In the genomic region with DNA sequence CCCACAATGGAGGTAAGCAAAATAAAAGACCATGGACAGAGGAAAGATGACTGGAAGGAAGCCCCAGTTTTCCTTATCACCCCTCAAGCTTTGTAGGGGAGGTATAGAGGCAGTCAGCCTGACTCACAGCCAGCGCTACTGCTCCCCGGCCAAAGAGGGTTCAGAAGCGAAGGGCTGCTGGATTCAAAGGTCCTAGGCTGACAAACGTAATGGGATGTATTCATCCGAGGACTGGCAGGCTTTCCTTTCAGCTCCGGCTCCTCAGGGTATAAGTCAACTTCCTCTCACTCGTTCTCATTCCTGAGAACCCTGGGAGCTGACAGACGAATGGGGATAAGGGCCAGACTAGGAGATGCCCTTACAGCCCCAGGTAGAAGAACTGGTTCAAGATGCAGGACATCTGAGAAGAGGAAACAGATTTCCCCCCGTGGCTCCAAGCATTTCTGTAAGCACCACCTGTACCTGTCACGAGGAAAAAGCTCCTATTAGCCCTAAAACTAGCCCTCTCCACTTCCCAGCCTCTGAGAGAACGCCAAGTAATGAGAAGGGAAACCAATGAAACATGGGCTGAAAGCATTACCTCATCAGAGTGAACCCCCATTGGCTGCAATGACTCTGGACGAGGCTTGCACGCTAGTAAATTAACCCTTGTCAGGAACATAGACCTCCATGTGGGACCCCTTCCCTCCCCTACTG, we compare ENCODE assay signal across 14 cellular contexts. TPM values are rescaled to one million over a fixed set of nuclear protein-coding genes. Genes with fewer than 3 reads are reported as not detected.
DNase-seq lines count a peak whose midpoint lies in the region; ATAC-seq, FAIRE-seq and TF ChIP-seq lines count a peak whose summit lies in the region.
"Had no signal": no experiment of that assay in that cellular context is flagged by ENCODE, and none has a peak within 500 bp of the region (broad histone marks: within the 10 kb centered on the region; RNA-seq: fewer than 3 reads in every experiment).

No MANE protein-coding gene starts in this region.

- intact Hi-C loops in HepG2 (cut with micrococcal nuclease; ENCODE audit: unreplicated experiment), result no loop called here
- intact Hi-C loops in right lobe of liver (cut with DNase I), result no loop called here

- TSS peak; percentile 86 for BruUV-seq in HepG2 (replicated peaks; lab: Mats Ljungman, UMichigan)

- H3K4me3 ChIP-seq in HepG2 (replicated peaks in 1 of 3; ENCODE audit: insufficient read depth in 1 of 3, low read depth in 2 of 3, low read length in 3 of 3), result peak overlapping the region; percentile 14 to 49 (median 20); a peak in 4 of 6 replicates
- no peak overlapping the region for H3K4me3 ChIP-seq in right lobe of liver
- H3K4me3 ChIP-seq: thyroid gland had no signal

- FAIRE-seq in HepG2 (lab: Jason Lieb, UNC), result no peak
- FAIRE-seq: colon, G401.6 had no signal

- TF ChIP-seq EP300 in HepG2 (IDR thresholded peaks at IDR 0.05; ENCODE audit: low read depth in 2 of 2, low read length in 2 of 2), result no peak
- TF ChIP-seq EP300 in HepG2 (CRISPR knock-in tag; IDR thresholded peaks at IDR 0.05; ENCODE audit: borderline replicate concordance), result no peak

- H3K9ac ChIP-seq in HepG2 (ENCODE audit: insufficient read depth, low read depth, low read length), result peak overlapping the region; percentile 32; the same call in 1 of the 2 replicates

- no peak overlapping the region for H3K27ac Mint-ChIP-seq in T-helper 17 cell

- H3K4me1 ChIP-seq in HepG2 (ENCODE audit: insufficient read depth, low read length) (peaks cover 24% of the 10 kb centered on the region), right lobe of liver (no peaks in the 10 kb centered on the region)
- H3K4me1 ChIP-seq: thyroid gland had no signal

- H3K36me3 ChIP-seq in HepG2 (replicated peaks in 1 of 2; ENCODE audit: control insufficient read depth in 1 of 2, insufficient read depth in 2 of 2, low read length in 2 of 2), result no peaks in the 10 kb centered on the region
- H3K36me3 ChIP-seq in right lobe of liver, result no peaks in the 10 kb centered on the region
- H3K36me3 ChIP-seq: thyroid gland had no signal

- H2AFZ ChIP-seq in HepG2 (ENCODE audit: low read length), result peak overlapping the region; percentile 33

- H3K79me2 ChIP-seq in HepG2 (ENCODE audit: insufficient read depth, low read length), result no peaks in the 10 kb centered on the region

- DNase-seq in HepG2 (ENCODE audit: low spot score) (peak; percentile 22), right lobe of liver (no peak), cerebellum (ENCODE audit: low spot score) (peak; percentile 77), left kidney (ENCODE audit: low read depth, low spot score) (peak; percentile 57), EL (no peak), UCSD-AML1 (lab: John Stamatoyannopoulos, UW; ENCODE audit: unreplicated experiment) (no peak), T-helper 17 cell (no peak)
- DNase-seq: activated T-cell treated with anti-CD3 and anti-CD28 coated beads, Interleukin-2, amount 50 U/mL, for 1 hour; HCEC 1CT; thyroid gland had no signal

- TF ChIP-seq CTCF in HepG2 (CRISPR knock-in tag; IDR thresholded peaks at IDR 0.05) (no peak), right lobe of liver (IDR thresholded peaks at IDR 0.05) (no peak)

- no peaks in the 10 kb centered on the region for H4K20me1 ChIP-seq in HepG2 (ENCODE audit: insufficient read depth, low read length)

- 2% methylated on average over 12 of the region's 13 CpGs for WGBS in HepG2 (ENCODE audit: low lambda C conversion rate)
- WGBS in right lobe of liver (ENCODE audit: insufficient coverage, low coverage, low lambda C conversion rate, missing lambda C conversion rate), result 25% methylated on average over 7 of the region's 13 CpGs

- H3K27me3 ChIP-seq in HepG2 (ENCODE audit: control insufficient read depth in 1 of 2, insufficient read depth in 2 of 2, low read length in 2 of 2), result no peaks in the 10 kb centered on the region
- H3K27me3 ChIP-seq in right lobe of liver, result no peaks in the 10 kb centered on the region
- H3K27me3 ChIP-seq: thyroid gland had no signal

- peak overlapping the region; percentile 83 for H3K4me2 ChIP-seq in HepG2 (ENCODE audit: low read depth, low read length)

- CTCF ChIA-PET in HepG2 (lab: Yijun Ruan, JAX; ENCODE audit: low intra/inter-chr PET ratio, low total read pairs), result no interaction called here

- peaks cover 12% of the 10 kb centered on the region for H3K4me1 Mint-ChIP-seq in T-helper 17 cell

- no peaks in the 10 kb centered on the region for H3K27me3 Mint-ChIP-seq in T-helper 17 cell

- TF ChIP-seq RAD21 in HepG2 (CRISPR knock-in tag; IDR thresholded peaks at IDR 0.05), result no peak

- H3K4me3 Mint-ChIP-seq in T-helper 17 cell, result no peak overlapping the region

- POLR2A ChIA-PET in HepG2 (lab: Yijun Ruan, JAX), result no interaction called here

- H3K36me3 Mint-ChIP-seq in T-helper 17 cell (ENCODE audit: low read depth), result no peaks in the 10 kb centered on the region

- in situ Hi-C loops in HepG2 (cut with HindIII; ENCODE audit: extremely low pct_ligation_motif_present, low pct_unique_long_range_greater_than_20kb), result no loop called here

- ATAC-seq in HepG2 (peak; percentile 93), right lobe of liver (no peak), HG03135 (IDR thresholded peaks at IDR 0.05; ENCODE audit: unreplicated experiment) (no peak), T-helper 17 cell (no peak)

- no peak overlapping the region for H3K27ac ChIP-seq in HepG2 (ENCODE audit: extremely low read length, insufficient read depth, low read length)
- H3K27ac ChIP-seq in right lobe of liver, result no peak overlapping the region
- H3K27ac ChIP-seq: thyroid gland had no signal

- no peak for TF ChIP-seq POLR2A in HepG2 (IDR thresholded peaks at IDR 0.05; ENCODE audit: insufficient read depth in 1 of 2, low read depth in 2 of 2, low read length in 2 of 2)
- no peak for TF ChIP-seq POLR2A in right lobe of liver (IDR thresholded peaks at IDR 0.05)

- H3K9me3 ChIP-seq in HepG2 (ENCODE audit: low read length), result no peaks in the 10 kb centered on the region
- no peaks in the 10 kb centered on the region for H3K9me3 ChIP-seq in right lobe of liver
- no peaks in the 10 kb centered on the region for H3K9me3 ChIP-seq in T-helper 17 cell (ENCODE audit: control insufficient read depth, low read length, poor library complexity, severe bottlenecking)
- H3K9me3 ChIP-seq: thyroid gland had no signal

RNA-seq across cellular contexts. Expression of gene FAM13B, which starts 22.1 kb away (rescaled TPM):
- 11.5 and 11.8 TPM in 2 replicates for total RNA-seq in HepG2 (2016; rRNA removed; fragmentation: Illumina TruSeq; extraction: Trizol)
- total RNA-seq in HepG2 (2016; cell fraction: cytosol; rRNA removed; fragmentation: Illumina TruSeq; extraction: Trizol; ENCODE audit: low read depth), result 23.7 and 24.4 TPM in 2 replicates
- 11.5 and 12.4 TPM in 2 replicates for total RNA-seq in HepG2 (2016; cell fraction: insoluble cytoplasmic fraction; rRNA removed; fragmentation: Illumina TruSeq; extraction: Trizol)
- 17.3 and 17.9 TPM in 2 replicates for total RNA-seq in HepG2 (2016; cell fraction: membrane; rRNA removed; fragmentation: Illumina TruSeq; extraction: Trizol)
- 28.3 TPM in 2 replicates for total RNA-seq in HepG2 (2016; cell fraction: nucleus; rRNA removed; fragmentation: Illumina TruSeq; extraction: Trizol)
- 6.9 and 7.5 TPM in 2 replicates for polyA plus RNA-seq in HepG2 (2011; rRNA removed)
- polyA plus RNA-seq in HepG2 (2011; cell fraction: cytosol; rRNA removed), result 2.3 and 3.7 TPM in 2 replicates
- 9.0 and 13.3 TPM in 2 replicates for polyA plus RNA-seq in HepG2 (2011; cell fraction: nucleus; rRNA removed)
- polyA plus RNA-seq in HepG2 (2012), result 5.8 and 7.5 TPM in 2 replicates
- 0.97 and 1.1 TPM in 2 replicates for polyA plus RNA-seq in HepG2 (2016; cell fraction: cytosol; fragmentation: Illumina TruSeq; extraction: Trizol; ENCODE audit: low read depth)
- polyA plus RNA-seq in HepG2 (2016; cell fraction: insoluble cytoplasmic fraction; fragmentation: Illumina TruSeq; extraction: Trizol; ENCODE audit: low read depth), result 9.6 and 11.3 TPM in 2 replicates
- 1.9 and 2.2 TPM in 2 replicates for polyA plus RNA-seq in HepG2 (2016; cell fraction: membrane; fragmentation: Illumina TruSeq; extraction: Trizol; ENCODE audit: low read depth)
- polyA plus RNA-seq in HepG2 (2016; cell fraction: nucleus; fragmentation: Illumina TruSeq; extraction: Trizol; ENCODE audit: insufficient read depth, low read depth), result 23.2 and 24.7 TPM in 2 replicates
- polyA minus RNA-seq in HepG2 (2011; rRNA and poly(A)+ RNA removed; ENCODE audit: low replicate concordance), result 5.9 and 11.7 TPM in 2 replicates
- 5.5 and 6.4 TPM in 2 replicates for polyA minus RNA-seq in HepG2 (2011; cell fraction: cytosol; rRNA and poly(A)+ RNA removed)
- 67.8 and 69.9 TPM in 2 replicates for polyA minus RNA-seq in HepG2 (2011; cell fraction: nucleus; rRNA and poly(A)+ RNA removed)
- total RNA-seq in right lobe of liver, result 10 to 100 TPM in 1 of 6 experiments, 1 to 10 TPM in 5; 6.0 to 12.4 (median 6.5) TPM
- total RNA-seq in cerebellum, result 94.5 TPM
- 10 to 100 TPM; 46.8 to 54.1 TPM for total RNA-seq in T-helper 17 cell

RNA-seq across cellular contexts. Expression of gene WNT8A, which starts 28.8 kb away (rescaled TPM):
- total RNA-seq in HepG2 (2016; rRNA removed; fragmentation: Illumina TruSeq; extraction: Trizol) (not detected in 2 replicates), right lobe of liver (not detected), cerebellum (not detected), T-helper 17 cell (not detected)
- total RNA-seq in HepG2 (2016; cell fraction: cytosol; rRNA removed; fragmentation: Illumina TruSeq; extraction: Trizol; ENCODE audit: low read depth), result not detected in 2 replicates
- total RNA-seq in HepG2 (2016; cell fraction: insoluble cytoplasmic fraction; rRNA removed; fragmentation: Illumina TruSeq; extraction: Trizol), result 0.09 TPM in 1 of 2 replicates, not detected in the other
- total RNA-seq in HepG2 (2016; cell fraction: membrane; rRNA removed; fragmentation: Illumina TruSeq; extraction: Trizol), result not detected in 2 replicates
- not detected in 2 replicates for total RNA-seq in HepG2 (2016; cell fraction: nucleus; rRNA removed; fragmentation: Illumina TruSeq; extraction: Trizol)
- 0.04 TPM in 1 of 2 replicates, not detected in the other for polyA plus RNA-seq in HepG2 (2011; rRNA removed)
- polyA plus RNA-seq in HepG2 (2011; cell fraction: cytosol; rRNA removed), result not detected in 2 replicates
- polyA plus RNA-seq in HepG2 (2011; cell fraction: nucleus; rRNA removed), result not detected in 2 replicates
- not detected in 2 replicates for polyA plus RNA-seq in HepG2 (2012)
- polyA plus RNA-seq in HepG2 (2016; cell fraction: cytosol; fragmentation: Illumina TruSeq; extraction: Trizol; ENCODE audit: low read depth), result not detected in 2 replicates
- polyA plus RNA-seq in HepG2 (2016; cell fraction: insoluble cytoplasmic fraction; fragmentation: Illumina TruSeq; extraction: Trizol; ENCODE audit: low read depth), result not detected in 2 replicates
- not detected in 2 replicates for polyA plus RNA-seq in HepG2 (2016; cell fraction: membrane; fragmentation: Illumina TruSeq; extraction: Trizol; ENCODE audit: low read depth)
- polyA plus RNA-seq in HepG2 (2016; cell fraction: nucleus; fragmentation: Illumina TruSeq; extraction: Trizol; ENCODE audit: insufficient read depth, low read depth), result not detected in 2 replicates
- not detected in 2 replicates for polyA minus RNA-seq in HepG2 (2011; rRNA and poly(A)+ RNA removed; ENCODE audit: low replicate concordance)
- not detected in 2 replicates for polyA minus RNA-seq in HepG2 (2011; cell fraction: cytosol; rRNA and poly(A)+ RNA removed)
- polyA minus RNA-seq in HepG2 (2011; cell fraction: nucleus; rRNA and poly(A)+ RNA removed), result not detected in 2 replicates
- total RNA-seq: omental fat pad, thyroid gland had no signal

Comparison
In these comparisons a context has a peak if more than half of its experiments do, and no peak if none do; other contexts are left out.
1. DNase-seq: peak in HepG2 (single experiment), cerebellum (single experiment) and left kidney (single experiment); none in right lobe of liver (0 of 3), EL (single experiment), UCSD-AML1 (single experiment) and T-helper 17 cell (0 of 3).
2. H3K4me3 ChIP-seq: peak in HepG2 (3 of 3); none in right lobe of liver (0 of 3).